In genomic region chr2:84906108-84906899, GRCh38 we compare ENCODE assay signal across 8 cellular contexts. TPM values are rescaled to one million over a fixed set of nuclear protein-coding genes. Genes with fewer than 3 reads are reported as not detected.
A peak's percentile ranks its signal among the peaks of the same experiment; 100 is the strongest.
DNase-seq lines count a peak whose midpoint lies in the region; ATAC-seq lines count a peak whose summit lies in the region.

No MANE protein-coding gene starts in this region.

- peak; percentile 8 for ATAC-seq in GM18508 (IDR thresholded peaks at IDR 0.05; ENCODE audit: insufficient read depth, unreplicated experiment)
- ATAC-seq in HG02610 (IDR thresholded peaks at IDR 0.05; ENCODE audit: unreplicated experiment), result peak; percentile 34

- DNase-seq in OCI-M1 (lab: John Stamatoyannopoulos, UW) (peak; percentile 39), GM19238 (ENCODE audit: insufficient read length, low spot score) (no peak), GOT3 (lab: John Stamatoyannopoulos, UW) (no peak)

- peaks cover 0 to 9% (median 0%) of the 10 kb centered on the region in 3 donors for H3K27me3 ChIP-seq in skeletal muscle tissue (ENCODE audit: control insufficient read depth in 3 of 3, insufficient read depth in 3 of 3, low read length in 3 of 3)

- peaks cover 2 to 17% (median 11%) of the 10 kb centered on the region in 3 donors for H3K4me1 ChIP-seq in skeletal muscle tissue (ENCODE audit: control insufficient read depth in 3 of 3, insufficient read depth in 3 of 3, low read length in 3 of 3)

- H3K4me3 ChIP-seq in iPS-11a (ENCODE audit: low read depth, low read length) (peak overlapping the region; percentile 87), skeletal muscle tissue (ENCODE audit: low read length in 3 of 3) (peak overlapping the region; percentile 83 to 88 (median 85))

- peaks cover 0 to 4% (median 0%) of the 10 kb centered on the region in 3 donors for H3K9me3 ChIP-seq in skeletal muscle tissue (ENCODE audit: control insufficient read depth in 3 of 3, low read length in 3 of 3)

- H3K9ac ChIP-seq in skeletal muscle tissue (ENCODE audit: low read depth in 1 of 3, low read length in 3 of 3), result peak overlapping the region; percentile 79 to 85 (median 85)

- peaks cover 0 to 2% (median 0%) of the 10 kb centered on the region in 3 donors for H3K36me3 ChIP-seq in skeletal muscle tissue (ENCODE audit: control insufficient read depth in 3 of 3, insufficient read depth in 3 of 3, low read length in 3 of 3)

- peak overlapping the region; percentile 63 for H3K27ac ChIP-seq in angular gyrus (ENCODE audit: low read depth, low read length)
- H3K27ac ChIP-seq in skeletal muscle tissue (ENCODE audit: low read depth, low read length), result peak overlapping the region; percentile 84

RNA-seq across cellular contexts. Expression of gene TMSB10, which starts 0.8 kb away (rescaled TPM):
- total RNA-seq in skeletal muscle tissue, result 3,298 TPM

RNA-seq across cellular contexts. Expression of gene TRABD2A, which starts 25.4 kb away (rescaled TPM):
- total RNA-seq in skeletal muscle tissue, result 1.0 TPM
